In genomic region chr4:71130827-71131603, GRCh38 we compare ENCODE assay signal across 11 cellular contexts.
DNase-seq lines count a peak whose midpoint lies in the region; ATAC-seq and TF ChIP-seq lines count a peak whose summit lies in the region.
"Had no signal": no experiment of that assay in that cellular context is flagged by ENCODE, and none has a peak within 500 bp of the region (broad histone marks: within the 10 kb centered on the region; RNA-seq: fewer than 3 reads in every experiment).

No MANE protein-coding gene starts in this region.

- H2AFZ ChIP-seq in smooth muscle cell (ENCODE audit: low read depth): peak overlapping the region; percentile 28

- peak overlapping the region; percentile 44 for H3K4me2 ChIP-seq in smooth muscle cell

- H4K20me1 ChIP-seq in smooth muscle cell (ENCODE audit: low read depth): no peaks in the 10 kb centered on the region

- H3K4me1 Mint-ChIP-seq in natural killer cell treated with Interleukin-12 subunit alpha and Interleukin-12 subunit beta and Interleukin-15 and Interleukin-18, amount 100 ng/mL, for 72 hours (ENCODE audit: low read depth in 2 of 2): peaks cover 0 to 4% of the 10 kb centered on the region in 2 donors

- no peaks in the 10 kb centered on the region for H3K27me3 ChIP-seq in smooth muscle cell (ENCODE audit: low read depth)
- H3K27me3 ChIP-seq: Peyer's patch had no signal

- H3K27ac ChIP-seq in smooth muscle cell (ENCODE audit: low read depth): peak overlapping the region; percentile 86
- H3K27ac ChIP-seq: Peyer's patch had no signal

- H3K27ac Mint-ChIP-seq in natural killer cell treated with Interleukin-12 subunit alpha and Interleukin-12 subunit beta and Interleukin-15 and Interleukin-18, amount 100 ng/mL, for 72 hours: peak overlapping the region in 1 of 2 donors; percentile 32
- H3K27ac Mint-ChIP-seq: activated CD8-positive, alpha-beta T cell treated with anti-CD3 and anti-CD28 coated beads for 36 hours had no signal

- no peaks in the 10 kb centered on the region for H3K36me3 Mint-ChIP-seq in natural killer cell treated with Interleukin-12 subunit alpha and Interleukin-12 subunit beta and Interleukin-15 and Interleukin-18, amount 100 ng/mL, for 72 hours

- no peaks in the 10 kb centered on the region for H3K27me3 Mint-ChIP-seq in natural killer cell treated with Interleukin-12 subunit alpha and Interleukin-12 subunit beta and Interleukin-15 and Interleukin-18, amount 100 ng/mL, for 72 hours
- H3K27me3 Mint-ChIP-seq: activated CD8-positive, alpha-beta T cell treated with anti-CD3 and anti-CD28 coated beads for 36 hours had no signal

- no peaks in the 10 kb centered on the region for H3F3A ChIP-seq in smooth muscle cell (ENCODE audit: low read depth)

- 43% methylated on average over 9 of the region's 9 CpGs for WGBS in smooth muscle cell (ENCODE audit: low lambda C conversion rate)

- H3K79me2 ChIP-seq in smooth muscle cell (ENCODE audit: low read depth): no peaks in the 10 kb centered on the region

- no peaks in the 10 kb centered on the region for H3K36me3 ChIP-seq in smooth muscle cell (ENCODE audit: low read depth)
- H3K36me3 ChIP-seq: Peyer's patch had no signal

- peak overlapping the region; percentile 76 for H3K9ac ChIP-seq in smooth muscle cell (ENCODE audit: low read depth)

- no peak for ATAC-seq in natural killer cell treated with Interleukin-12 subunit alpha and Interleukin-12 subunit beta and Interleukin-15 and Interleukin-18, amount 100 ng/mL, for 72 hours
- ATAC-seq: activated CD8-positive, alpha-beta T cell treated with anti-CD3 and anti-CD28 coated beads for 36 hours had no signal

- H3K4me3 ChIP-seq in smooth muscle cell: no peak overlapping the region
- H3K4me3 ChIP-seq: Peyer's patch had no signal

- H3K9me3 ChIP-seq in smooth muscle cell (replicated peaks; ENCODE audit: low read depth): no peaks in the 10 kb centered on the region
- H3K9me3 ChIP-seq: Peyer's patch had no signal

- H3K9me3 Mint-ChIP-seq in natural killer cell treated with Interleukin-12 subunit alpha and Interleukin-12 subunit beta and Interleukin-15 and Interleukin-18, amount 100 ng/mL, for 72 hours: no peaks in the 10 kb centered on the region
- H3K9me3 Mint-ChIP-seq: activated CD8-positive, alpha-beta T cell treated with anti-CD3 and anti-CD28 coated beads for 36 hours had no signal

- DNase-seq in NCI-H1092 treated with DMSO at 0.1 percent for 48 hours (lab: John Stamatoyannopoulos, UW) (peak; percentile 2), NCI-H1092 (lab: John Stamatoyannopoulos, UW) (no peak), RPMI7951 (ENCODE audit: low read depth) (peak; percentile 30), fibroblast of the conjunctiva (ENCODE audit: low read depth) (peak; percentile 26), smooth muscle cell (lab: John Stamatoyannopoulos, UW; ENCODE audit: unreplicated experiment) (no peak), DMS79 treated with DMSO at 0.1 percent for 48 hours (lab: John Stamatoyannopoulos, UW) (no peak)
- no peak for DNase-seq in activated CD4-positive, CD25-positive, alpha-beta regulatory T cell (lab: John Stamatoyannopoulos, UW)
- DNase-seq in natural killer cell treated with Interleukin-12 subunit alpha and Interleukin-12 subunit beta and Interleukin-15 and Interleukin-18, amount 100 ng/mL, for 72 hours (ENCODE audit: low spot score): no peak
- DNase-seq: activated CD8-positive, alpha-beta T cell treated with anti-CD3 and anti-CD28 coated beads for 36 hours; cerebellar nuclear complex; Peyer's patch had no signal

- peaks cover 16% of the 10 kb centered on the region for H3K4me1 ChIP-seq in smooth muscle cell (ENCODE audit: low read depth)
- H3K4me1 ChIP-seq: Peyer's patch had no signal

- no peak overlapping the region for H3K4me3 Mint-ChIP-seq in natural killer cell treated with Interleukin-12 subunit alpha and Interleukin-12 subunit beta and Interleukin-15 and Interleukin-18, amount 100 ng/mL, for 72 hours
- H3K4me3 Mint-ChIP-seq: activated CD8-positive, alpha-beta T cell treated with anti-CD3 and anti-CD28 coated beads for 36 hours had no signal

- no peak for TF ChIP-seq CTCF in smooth muscle cell (IDR thresholded peaks at IDR 0.05; ENCODE audit: borderline replicate concordance, insufficient read depth, poor library complexity, severe bottlenecking)

Comparison
In these comparisons a context has a peak if more than half of its experiments do, and no peak if none do; other contexts are left out.
1. DNase-seq: peak in NCI-H1092 treated with DMSO at 0.1 percent for 48 hours (single experiment), RPMI7951 (single experiment) and fibroblast of the conjunctiva (single experiment); none in NCI-H1092 (single experiment), smooth muscle cell (single experiment), DMS79 treated with DMSO at 0.1 percent for 48 hours (single experiment), activated CD4-positive, CD25-positive, alpha-beta regulatory T cell (0 of 4) and natural killer cell treated with Interleukin-12 subunit alpha and Interleukin-12 subunit beta and Interleukin-15 and Interleukin-18, amount 100 ng/mL, for 72 hours (single experiment).